ENCODE assay signal across 11 cellular contexts in genomic region chr12:29041621-29042020, GRCh38.
DNase-seq lines count a peak whose midpoint lies in the region; ATAC-seq and TF ChIP-seq lines count a peak whose summit lies in the region.
"Had no signal": no experiment of that assay in that cellular context is flagged by ENCODE, and none has a peak within 500 bp of the region (broad histone marks: within the 10 kb centered on the region; RNA-seq: fewer than 3 reads in every experiment).

No MANE protein-coding gene starts in this region.

- peak overlapping the region; percentile 97 for H3K27ac ChIP-seq in SK-N-MC
- H3K27ac ChIP-seq in uterus = peak overlapping the region; percentile 41 to 79
- H3K27ac ChIP-seq in CD8-positive, alpha-beta memory T cell (ENCODE audit: low read depth, low read length) = no peak overlapping the region
- H3K27ac ChIP-seq: ascending aorta had no signal

- no peaks in the 10 kb centered on the region for H3K9me3 ChIP-seq in SK-N-MC (ENCODE audit: low read depth, low read length)
- H3K9me3 ChIP-seq in uterus = no peaks in the 10 kb centered on the region
- no peaks in the 10 kb centered on the region for H3K9me3 ChIP-seq in CD8-positive, alpha-beta memory T cell (ENCODE audit: low read length)
- H3K9me3 ChIP-seq: ascending aorta had no signal

- no peaks in the 10 kb centered on the region for H3K4me1 Mint-ChIP-seq in CD8-positive, alpha-beta memory T cell

- DNase-seq in HFF-Myc (ENCODE audit: extremely low read depth, low read depth) (peak; percentile 45), SK-N-MC (ENCODE audit: low read depth, low spot score) (peak; percentile 53), fibroblast of villous mesenchyme (ENCODE audit: low read depth) (peak; percentile 94), uterus (no peak), 8988T (no peak)
- no peak for DNase-seq in CD8-positive, alpha-beta memory T cell
- DNase-seq: activated CD4-positive, alpha-beta T cell treated with anti-CD3 and anti-CD28 coated beads, Interleukin-2, amount 50 U/mL, for 4 hours; NCI-H2081; Right ventricle myocardium superior had no signal

- no peak for TF ChIP-seq POLR2A in uterus (IDR thresholded peaks at IDR 0.05)

- CTCF ChIA-PET in CD8-positive, alpha-beta memory T cell (lab: Charles Lee) = no interaction called here

- H3K9me3 Mint-ChIP-seq in CD8-positive, alpha-beta memory T cell = no peaks in the 10 kb centered on the region

- H3K4me1 ChIP-seq in uterus = no peaks in the 10 kb centered on the region
- no peaks in the 10 kb centered on the region for H3K4me1 ChIP-seq in CD8-positive, alpha-beta memory T cell (ENCODE audit: insufficient read depth, low read length)
- H3K4me1 ChIP-seq: ascending aorta had no signal

- no peak overlapping the region for H3K27ac Mint-ChIP-seq in CD8-positive, alpha-beta memory T cell

- POLR2A ChIA-PET in CD8-positive, alpha-beta memory T cell (lab: Charles Lee) = no interaction called here

- ATAC-seq in GM21390 (IDR thresholded peaks at IDR 0.05; ENCODE audit: unreplicated experiment) = no peak

- intact Hi-C loops in uterus (cut with DNase I; ENCODE audit: low total_unique reads) = no loop called here

- peak overlapping the region; percentile 65 for H3K9ac ChIP-seq in SK-N-MC (ENCODE audit: insufficient read length)

- TF ChIP-seq CTCF in HFF-Myc (IDR thresholded peaks at IDR 0.05; ENCODE audit: low read depth, low read length, missing control alignments) (no peak), fibroblast of villous mesenchyme (IDR thresholded peaks at IDR 0.05; ENCODE audit: insufficient read depth, low read depth, low read length) (no peak), uterus (IDR thresholded peaks at IDR 0.05) (no peak)

- peaks cover 2 to 55% of the 10 kb centered on the region in 2 donors for H3K27me3 Mint-ChIP-seq in CD8-positive, alpha-beta memory T cell

- no peak overlapping the region for H3K4me3 Mint-ChIP-seq in CD8-positive, alpha-beta memory T cell

- no peaks in the 10 kb centered on the region for H3K36me3 ChIP-seq in SK-N-MC (ENCODE audit: insufficient read depth, low read length)
- H3K36me3 ChIP-seq in uterus = no peaks in the 10 kb centered on the region
- H3K36me3 ChIP-seq in CD8-positive, alpha-beta memory T cell (ENCODE audit: insufficient read depth, low read length) = no peaks in the 10 kb centered on the region
- H3K36me3 ChIP-seq: ascending aorta had no signal

- no peaks in the 10 kb centered on the region for H3K27me3 ChIP-seq in uterus
- H3K27me3 ChIP-seq in CD8-positive, alpha-beta memory T cell (ENCODE audit: insufficient read depth, low read length, poor library complexity, severe bottlenecking) = no peaks in the 10 kb centered on the region
- H3K27me3 ChIP-seq: ascending aorta had no signal

- no peaks in the 10 kb centered on the region for H3K36me3 Mint-ChIP-seq in CD8-positive, alpha-beta memory T cell

- H3K4me3 ChIP-seq in HFF-Myc (replicated peaks; ENCODE audit: low read depth, low read length) = no peak overlapping the region
- H3K4me3 ChIP-seq in SK-N-MC = peak overlapping the region; percentile 71
- H3K4me3 ChIP-seq in fibroblast of villous mesenchyme (ENCODE audit: low read depth, low read length) = no peak overlapping the region
- no peak overlapping the region for H3K4me3 ChIP-seq in uterus
- no peak overlapping the region for H3K4me3 ChIP-seq in CD8-positive, alpha-beta memory T cell (ENCODE audit: low read length)
- H3K4me3 ChIP-seq: ascending aorta had no signal

Comparison
In these comparisons a context has a peak if more than half of its experiments do, and no peak if none do; other contexts are left out.
1. DNase-seq: peak in HFF-Myc (single experiment), SK-N-MC (single experiment) and fibroblast of villous mesenchyme (single experiment); none in uterus (0 of 2), CD8-positive, alpha-beta memory T cell (0 of 5) and 8988T (single experiment).